In the genomic region with DNA sequence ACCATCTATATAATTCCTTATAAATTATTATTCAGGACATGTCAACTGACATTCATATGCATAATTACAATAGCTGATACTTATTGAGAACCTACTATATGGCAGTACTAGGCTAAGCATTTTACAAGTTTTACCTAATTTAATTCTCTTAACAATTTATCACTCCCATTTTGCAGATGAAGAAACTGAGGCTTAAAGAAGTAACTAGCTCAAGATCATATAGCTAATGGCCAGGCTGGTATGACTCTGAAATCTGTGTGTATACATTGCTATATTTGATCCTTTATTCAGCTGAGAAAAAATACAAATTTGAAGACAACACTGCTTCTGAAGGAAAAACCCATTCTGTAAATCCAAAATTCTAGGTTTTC, we compare ENCODE assay signal across 5 cellular contexts.
"Had no signal": no experiment of that assay in that cellular context is flagged by ENCODE, and none has a peak within 500 bp of the region (broad histone marks: within the 10 kb centered on the region; RNA-seq: fewer than 3 reads in every experiment).

No MANE protein-coding gene starts in this region.

- H2AFZ ChIP-seq: GM23338 had no signal

- H3K36me3 Mint-ChIP-seq: IgD-negative memory B cell had no signal

- H3K27ac Mint-ChIP-seq: HFFc6 had no signal

- H3K9me3 Mint-ChIP-seq: GM23338, HFFc6, IgD-negative memory B cell had no signal

- H3K4me3 Mint-ChIP-seq: GM23338, HFFc6 had no signal

- H3K4me1 ChIP-seq: HAP-1 had no signal

- H3K9me3 ChIP-seq: HAP-1 had no signal

- H3K4me2 ChIP-seq: GM23338 had no signal

- FAIRE-seq: HTR-8/SVneo had no signal

- H3K4me3 ChIP-seq: GM23338, HAP-1 had no signal

- H3K36me3 ChIP-seq: HAP-1 had no signal
